In the genomic region with DNA sequence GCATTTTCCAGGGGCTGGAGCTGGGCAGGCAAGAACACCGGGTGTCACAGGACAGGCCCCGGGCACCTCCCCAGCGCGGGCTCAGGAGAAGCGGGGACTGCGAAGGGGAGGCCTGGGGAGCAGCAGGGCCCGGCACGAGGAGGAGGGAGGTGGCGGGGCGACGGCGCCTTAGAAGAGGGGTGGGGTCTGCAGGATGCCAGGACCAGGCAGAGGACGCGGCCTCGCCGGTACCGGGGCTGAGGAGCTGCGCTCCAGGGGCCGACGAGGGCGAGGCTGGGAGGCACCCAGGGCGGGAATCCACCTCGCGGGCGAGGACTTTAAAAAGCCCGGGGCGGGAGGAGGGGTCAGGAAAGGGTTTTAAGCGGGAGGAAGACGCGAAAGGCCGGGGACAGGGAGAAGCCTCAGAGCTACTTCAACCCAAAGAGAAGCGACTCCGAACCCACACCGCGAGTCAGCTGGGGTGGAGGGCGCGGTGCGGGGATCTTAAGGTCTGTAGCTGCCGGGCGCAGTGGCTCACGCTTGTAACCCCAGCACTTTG, we compare ENCODE assay signal across 1 cellular context.
TF ChIP-seq lines count a peak whose summit lies in the region.

No MANE protein-coding gene starts in this region.

TF ChIP-seq in HepG2, 621 proteins besides CTCF, POLR2A, EP300 and RAD21 (continued from another document):
- TF ChIP-seq ADNP (CRISPR knock-in tag; IDR thresholded peaks at IDR 0.05) (no peak), NAIF1 (CRISPR knock-in tag; IDR thresholded peaks at IDR 0.05; ENCODE audit: borderline replicate concordance) (no peak), TFDP2 (CRISPR knock-in tag; IDR thresholded peaks at IDR 0.05) (peak; percentile 38; the same call in 1 of the 2 replicates)
- TF ChIP-seq, protein P1, sequence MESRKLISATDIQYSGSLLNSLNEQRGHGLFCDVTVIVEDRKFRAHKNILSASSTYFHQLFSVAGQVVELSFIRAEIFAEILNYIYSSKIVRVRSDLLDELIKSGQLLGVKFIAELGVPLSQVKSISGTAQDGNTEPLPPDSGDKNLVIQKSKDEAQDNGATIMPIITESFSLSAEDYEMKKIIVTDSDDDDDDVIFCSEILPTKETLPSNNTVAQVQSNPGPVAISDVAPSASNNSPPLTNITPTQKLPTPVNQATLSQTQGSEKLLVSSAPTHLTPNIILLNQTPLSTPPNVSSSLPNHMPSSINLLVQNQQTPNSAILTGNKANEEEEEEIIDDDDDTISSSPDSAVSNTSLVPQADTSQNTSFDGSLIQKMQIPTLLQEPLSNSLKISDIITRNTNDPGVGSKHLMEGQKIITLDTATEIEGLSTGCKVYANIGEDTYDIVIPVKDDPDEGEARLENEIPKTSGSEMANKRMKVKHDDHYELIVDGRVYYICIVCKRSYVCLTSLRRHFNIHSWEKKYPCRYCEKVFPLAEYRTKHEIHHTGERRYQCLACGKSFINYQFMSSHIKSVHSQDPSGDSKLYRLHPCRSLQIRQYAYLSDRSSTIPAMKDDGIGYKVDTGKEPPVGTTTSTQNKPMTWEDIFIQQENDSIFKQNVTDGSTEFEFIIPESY (CRISPR knock-in tag; IDR thresholded peaks at IDR 0.05), result peak; percentile 11; the same call in 1 of the 2 replicates
- TF ChIP-seq, protein P2, sequence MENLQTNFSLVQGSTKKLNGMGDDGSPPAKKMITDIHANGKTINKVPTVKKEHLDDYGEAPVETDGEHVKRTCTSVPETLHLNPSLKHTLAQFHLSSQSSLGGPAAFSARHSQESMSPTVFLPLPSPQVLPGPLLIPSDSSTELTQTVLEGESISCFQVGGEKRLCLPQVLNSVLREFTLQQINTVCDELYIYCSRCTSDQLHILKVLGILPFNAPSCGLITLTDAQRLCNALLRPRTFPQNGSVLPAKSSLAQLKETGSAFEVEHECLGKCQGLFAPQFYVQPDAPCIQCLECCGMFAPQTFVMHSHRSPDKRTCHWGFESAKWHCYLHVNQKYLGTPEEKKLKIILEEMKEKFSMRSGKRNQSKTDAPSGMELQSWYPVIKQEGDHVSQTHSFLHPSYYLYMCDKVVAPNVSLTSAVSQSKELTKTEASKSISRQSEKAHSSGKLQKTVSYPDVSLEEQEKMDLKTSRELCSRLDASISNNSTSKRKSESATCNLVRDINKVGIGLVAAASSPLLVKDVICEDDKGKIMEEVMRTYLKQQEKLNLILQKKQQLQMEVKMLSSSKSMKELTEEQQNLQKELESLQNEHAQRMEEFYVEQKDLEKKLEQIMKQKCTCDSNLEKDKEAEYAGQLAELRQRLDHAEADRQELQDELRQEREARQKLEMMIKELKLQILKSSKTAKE (CRISPR knock-in tag; IDR thresholded peaks at IDR 0.05; ENCODE audit: borderline replicate concordance), result no peak
TF ChIP-seq in HepG2: peak in this region for 4.
